25 cellular contexts compared by ENCODE assay signal in genomic region chr13:114158869-114159666, GRCh38. TPM values are rescaled to one million over a fixed set of nuclear protein-coding genes. Genes with fewer than 3 reads are reported as not detected.
"Had no signal": no experiment of that assay in that cellular context is flagged by ENCODE, and none has a peak within 500 bp of the region (broad histone marks: within the 10 kb centered on the region; RNA-seq: fewer than 3 reads in every experiment).

No MANE protein-coding gene starts in this region.

RNA-seq across cellular contexts. Expression of gene CFAP97D2, which starts 20.0 kb away (rescaled TPM):
- total RNA-seq: dermis blood vessel endothelial cell, endothelial cell of umbilical vein, epithelial cell of proximal tubule, esophagus muscularis mucosa, fibroblast of lung, foreskin keratinocyte, gastroesophageal sphincter, heart left ventricle, hepatocyte, kidney epithelial cell, left cardiac atrium, lower leg skin, lung microvascular endothelial cell, mesothelial cell of epicardium, mucosa of descending colon, occipital lobe, psoas muscle, renal cortical epithelial cell, right cardiac atrium, sigmoid colon, skeletal muscle tissue, thoracic aorta, tibial nerve had no signal
- polyA plus RNA-seq: endothelial cell of umbilical vein, fibroblast of lung, foreskin keratinocyte, heart left ventricle, hepatocyte, neural cell, ovary, right cardiac atrium had no signal
